In genomic region chr11:96242191-96242845, GRCh38 we compare ENCODE assay signal across 8 cellular contexts.
DNase-seq lines count a peak whose midpoint lies in the region; ATAC-seq and TF ChIP-seq lines count a peak whose summit lies in the region.

No MANE protein-coding gene starts in this region.

- H3K27ac Mint-ChIP-seq in activated CD8-positive, alpha-beta T cell treated with anti-CD3 and anti-CD28 coated beads for 36 hours = peak overlapping the region; percentile 89

- CTCF ChIA-PET in activated CD8-positive, alpha-beta T cell treated with anti-CD3 and anti-CD28 coated beads for 36 hours (lab: Charles Lee) = interaction anchor here (0.6 to 12.3 kb wide), 10 partner anchors 13 to 152 kb away, joined by 3 to 132 read pairs (median 5); partner anchors contain the start of genes CCDC82, JRKL and MAML2

- H3K27me3 ChIP-seq in iPS-18a (ENCODE audit: control insufficient read depth, insufficient read depth, low read length) (no peaks in the 10 kb centered on the region), subcutaneous abdominal adipose tissue (ENCODE audit: control insufficient read depth in 5 of 5, insufficient read depth in 4 of 5, low read length in 5 of 5) (peaks cover 0 to 3% (median 0%) of the 10 kb centered on the region in 5 donors)

- H3K9ac ChIP-seq in iPS-18a (ENCODE audit: low read length) = peak overlapping the region; percentile 58
- peak overlapping the region; percentile 53 to 76 (median 66) for H3K9ac ChIP-seq in subcutaneous abdominal adipose tissue (ENCODE audit: low read length in 5 of 5)

- H3K9me3 ChIP-seq in iPS-18a (ENCODE audit: control insufficient read depth, low read depth, low read length) (no peaks in the 10 kb centered on the region), subcutaneous abdominal adipose tissue (ENCODE audit: control insufficient read depth in 5 of 5, low read length in 5 of 5) (no peaks in the 10 kb centered on the region)

- POLR2A ChIA-PET in activated CD8-positive, alpha-beta T cell treated with anti-CD3 and anti-CD28 coated beads for 36 hours (lab: Charles Lee) = interaction anchor here (1.0 to 2.3 kb wide), 8 partner anchors 18 to 147 kb away, joined by 3 to 12 read pairs (median 4); partner anchors contain the start of gene MAML2

- H3K4me1 Mint-ChIP-seq in activated CD8-positive, alpha-beta T cell treated with anti-CD3 and anti-CD28 coated beads for 36 hours (ENCODE audit: low read depth) = peaks cover 44% of the 10 kb centered on the region

- DNase-seq in SKM-1 (lab: John Stamatoyannopoulos, UW; ENCODE audit: unreplicated experiment) (peak; percentile 46), SKM-1 treated with dmso at 0.1 percent for 144 hours (lab: John Stamatoyannopoulos, UW; ENCODE audit: unreplicated experiment) (no peak), NCI-H1417 (lab: John Stamatoyannopoulos, UW) (no peak), Kasumi-1 (lab: John Stamatoyannopoulos, UW) (no peak), HK-2 (ENCODE audit: unreplicated experiment) (no peak)
- DNase-seq in activated CD8-positive, alpha-beta T cell treated with anti-CD3 and anti-CD28 coated beads for 36 hours = no peak

- intact Hi-C loops in activated CD8-positive, alpha-beta T cell treated with anti-CD3 and anti-CD28 coated beads for 36 hours (cut with micrococcal nuclease) = no loop called here

- H3K36me3 Mint-ChIP-seq in activated CD8-positive, alpha-beta T cell treated with anti-CD3 and anti-CD28 coated beads for 36 hours (ENCODE audit: low read depth) = no peaks in the 10 kb centered on the region

- no peaks in the 10 kb centered on the region for H3K36me3 ChIP-seq in iPS-18a (ENCODE audit: control insufficient read depth, low read depth, low read length)
- no peaks in the 10 kb centered on the region for H3K36me3 ChIP-seq in subcutaneous abdominal adipose tissue (ENCODE audit: control insufficient read depth in 5 of 5, insufficient read depth in 5 of 5, low read length in 5 of 5)

- H3K4me3 Mint-ChIP-seq in activated CD8-positive, alpha-beta T cell treated with anti-CD3 and anti-CD28 coated beads for 36 hours = peak overlapping the region; percentile 74

- peak overlapping the region; percentile 54 for H3K27ac ChIP-seq in iPS-18a (ENCODE audit: low read length)
- peak overlapping the region; percentile 94 for H3K27ac ChIP-seq in subcutaneous abdominal adipose tissue (ENCODE audit: low read depth, low read length)

- H3K4me1 ChIP-seq in iPS-18a (ENCODE audit: control insufficient read depth, low read depth, low read length) = peaks cover 23% of the 10 kb centered on the region
- peaks cover 3 to 47% (median 38%) of the 10 kb centered on the region in 5 donors for H3K4me1 ChIP-seq in subcutaneous abdominal adipose tissue (ENCODE audit: control insufficient read depth in 5 of 5, insufficient read depth in 5 of 5, low read length in 5 of 5)

- H3K4me3 ChIP-seq in iPS-18a (ENCODE audit: low read length) (peak overlapping the region; percentile 65), subcutaneous abdominal adipose tissue (ENCODE audit: low read depth in 1 of 5, low read length in 5 of 5) (peak overlapping the region in 4 of 5 donors; percentile 33 to 77 (median 64))

- H3K9me3 Mint-ChIP-seq in activated CD8-positive, alpha-beta T cell treated with anti-CD3 and anti-CD28 coated beads for 36 hours = no peaks in the 10 kb centered on the region

- no peak for TF ChIP-seq CTCF in activated CD8-positive, alpha-beta T cell treated with anti-CD3 and anti-CD28 coated beads for 36 hours (IDR thresholded peaks at IDR 0.05)

- no peak for ATAC-seq in activated CD8-positive, alpha-beta T cell treated with anti-CD3 and anti-CD28 coated beads for 36 hours

- H3K27me3 Mint-ChIP-seq in activated CD8-positive, alpha-beta T cell treated with anti-CD3 and anti-CD28 coated beads for 36 hours = no peaks in the 10 kb centered on the region
